ENCODE assay signal across 26 cellular contexts in genomic region chr4:148565801-148566200, GRCh38.
DNase-seq lines count a peak whose midpoint lies in the region; ATAC-seq and TF ChIP-seq lines count a peak whose summit lies in the region.
"Had no signal": no experiment of that assay in that cellular context is flagged by ENCODE, and none has a peak within 500 bp of the region (broad histone marks: within the 10 kb centered on the region; RNA-seq: fewer than 3 reads in every experiment).

No MANE protein-coding gene starts in this region.

- TF ChIP-seq CTCF in adrenal gland (IDR thresholded peaks at IDR 0.05) (no peak), CD14-positive monocyte (IDR thresholded peaks at IDR 0.05) (no peak), GM10266 (IDR thresholded peaks at IDR 0.05; ENCODE audit: control insufficient read depth, insufficient read depth, low read depth, missing control alignments) (no peak)

- no peaks in the 10 kb centered on the region for H3K4me1 Mint-ChIP-seq in activated CD8-positive, alpha-beta memory T cell treated with anti-CD3 and anti-CD28 coated beads, Interleukin-2, amount 10 ng/mL, durations not matched to agents 7 days and 5 days
- H3K4me1 Mint-ChIP-seq in CD14-positive monocyte: no peaks in the 10 kb centered on the region
- H3K4me1 Mint-ChIP-seq: IgD-negative memory B cell had no signal

- CTCF ChIA-PET in activated CD8-positive, alpha-beta memory T cell treated with anti-CD3 and anti-CD28 coated beads, Interleukin-2, amount 10 ng/mL, durations not matched to agents 7 days and 5 days (lab: Charles Lee): no interaction called here

- no peaks in the 10 kb centered on the region for H3K4me1 ChIP-seq in adrenal gland (replicated peaks in 1 of 2)
- H3K4me1 ChIP-seq: A549, Caco-2 had no signal

- H3K27ac ChIP-seq in adrenal gland: no peak overlapping the region
- H3K27ac ChIP-seq: A549, KMS-11, RWPE1 had no signal

- no peaks in the 10 kb centered on the region for H3K9me3 Mint-ChIP-seq in activated CD8-positive, alpha-beta memory T cell treated with anti-CD3 and anti-CD28 coated beads, Interleukin-2, amount 10 ng/mL, durations not matched to agents 7 days and 5 days (ENCODE audit: low read depth)
- peaks cover 2 to 13% (median 6%) of the 10 kb centered on the region in 7 donors for H3K9me3 Mint-ChIP-seq in CD14-positive monocyte

- H3K36me3 Mint-ChIP-seq in activated CD8-positive, alpha-beta memory T cell treated with anti-CD3 and anti-CD28 coated beads, Interleukin-2, amount 10 ng/mL, durations not matched to agents 7 days and 5 days: no peaks in the 10 kb centered on the region
- no peaks in the 10 kb centered on the region for H3K36me3 Mint-ChIP-seq in CD14-positive monocyte
- H3K36me3 Mint-ChIP-seq: IgD-negative memory B cell had no signal

- DNase-seq in adrenal gland (peak in 5 of 7 donors; percentile 22 to 59 (median 25)), globus pallidus (ENCODE audit: low spot score) (peak; percentile 47), pons (ENCODE audit: low spot score) (peak; percentile 55), CD14-positive monocyte (ENCODE audit: low spot score) (no peak), GM10266 (ENCODE audit: extremely low spot score) (no peak), LoVo (ENCODE audit: low spot score) (no peak)
- DNase-seq in activated CD8-positive, alpha-beta memory T cell treated with anti-CD3 and anti-CD28 coated beads, Interleukin-2, amount 10 ng/mL, durations not matched to agents 7 days and 5 days: no peak
- DNase-seq: AML-193; Caco-2; CD8-positive, alpha-beta T cell; GDM1; NCI-H1092; NCI-H1436; NCI-H187; NCI-H2081 treated with DMSO at 0.1 percent for 48 hours; NCI-H2171; NCI-H226; NCI-H510A; NCI-H69; SHP77 had no signal

- H3K36me3 ChIP-seq in adrenal gland (replicated peaks in 1 of 2): no peaks in the 10 kb centered on the region

- H3K27me3 ChIP-seq in adrenal gland: no peaks in the 10 kb centered on the region

- TF ChIP-seq POLR2A in adrenal gland (IDR thresholded peaks at IDR 0.05): no peak

- no peak for ATAC-seq in activated CD8-positive, alpha-beta memory T cell treated with anti-CD3 and anti-CD28 coated beads, Interleukin-2, amount 10 ng/mL, durations not matched to agents 7 days and 5 days
- ATAC-seq: A549; CD8-positive, alpha-beta T cell; HCT116; Panc1 had no signal

- H3K4me3 ChIP-seq in adrenal gland: no peak overlapping the region
- H3K4me3 ChIP-seq: A549 had no signal

- H3K4me3 Mint-ChIP-seq in activated CD8-positive, alpha-beta memory T cell treated with anti-CD3 and anti-CD28 coated beads, Interleukin-2, amount 10 ng/mL, durations not matched to agents 7 days and 5 days: no peak overlapping the region
- no peak overlapping the region for H3K4me3 Mint-ChIP-seq in CD14-positive monocyte
- H3K4me3 Mint-ChIP-seq: CD8-positive, alpha-beta T cell; IgD-negative memory B cell had no signal

- H3K9me3 ChIP-seq in adrenal gland (replicated peaks in 1 of 3): peaks cover 0 to 4% (median 0%) of the 10 kb centered on the region in 3 donors
- H3K9me3 ChIP-seq: A549 had no signal

- H3K27ac Mint-ChIP-seq in activated CD8-positive, alpha-beta memory T cell treated with anti-CD3 and anti-CD28 coated beads, Interleukin-2, amount 10 ng/mL, durations not matched to agents 7 days and 5 days: no peak overlapping the region
- H3K27ac Mint-ChIP-seq in CD14-positive monocyte: no peak overlapping the region
- H3K27ac Mint-ChIP-seq: CD8-positive, alpha-beta T cell; IgD-negative memory B cell had no signal

- no peaks in the 10 kb centered on the region for H3K27me3 Mint-ChIP-seq in activated CD8-positive, alpha-beta memory T cell treated with anti-CD3 and anti-CD28 coated beads, Interleukin-2, amount 10 ng/mL, durations not matched to agents 7 days and 5 days
- H3K27me3 Mint-ChIP-seq in CD14-positive monocyte (ENCODE audit: low read depth in 3 of 3): no peaks in the 10 kb centered on the region
- H3K27me3 Mint-ChIP-seq: IgD-negative memory B cell had no signal

- intact Hi-C loops in adrenal gland (cut with DNase I): no loop called here
- intact Hi-C loops in CD14-positive monocyte (cut with micrococcal nuclease): no loop called here

Comparison
In these comparisons a context has a peak if more than half of its experiments do, and no peak if none do; other contexts are left out.
1. DNase-seq: peak in adrenal gland (5 of 7), globus pallidus (single experiment) and pons (single experiment); none in activated CD8-positive, alpha-beta memory T cell treated with anti-CD3 and anti-CD28 coated beads, Interleukin-2, amount 10 ng/mL, durations not matched to agents 7 days and 5 days (single experiment), CD14-positive monocyte (single experiment), GM10266 (single experiment) and LoVo (single experiment).